In genomic region chr22:42662114-42663021, GRCh38 we compare ENCODE assay signal across 7 cellular contexts. TPM values are rescaled to one million over a fixed set of nuclear protein-coding genes. Genes with fewer than 3 reads are reported as not detected.
DNase-seq lines count a peak whose midpoint lies in the region; ATAC-seq and TF ChIP-seq lines count a peak whose summit lies in the region.

No MANE protein-coding gene starts in this region.

- H3K9me3 Mint-ChIP-seq in IgD-negative memory B cell: no peaks in the 10 kb centered on the region
- no peaks in the 10 kb centered on the region for H3K9me3 Mint-ChIP-seq in T-cell

- H3K27ac Mint-ChIP-seq in IgD-negative memory B cell (peak overlapping the region in 1 of 3 donors; percentile 52), T-cell (no peak overlapping the region)

- H3K4me1 Mint-ChIP-seq in IgD-negative memory B cell: peaks cover 18 to 23% (median 23%) of the 10 kb centered on the region in 3 donors
- H3K4me1 Mint-ChIP-seq in T-cell: peaks cover 0 to 5% (median 0%) of the 10 kb centered on the region in 3 donors

- H3K27me3 Mint-ChIP-seq in IgD-negative memory B cell (no peaks in the 10 kb centered on the region), T-cell (peaks cover 0 to 2% of the 10 kb centered on the region in 2 donors)

- H3K9me2 ChIP-seq in hepatocyte (replicated peaks; ENCODE audit: insufficient read depth): no peaks in the 10 kb centered on the region

- H2AFZ ChIP-seq in hepatocyte: peak overlapping the region; percentile 69

- H3K4me1 ChIP-seq in hepatocyte (ENCODE audit: insufficient read depth): no peaks in the 10 kb centered on the region

- ATAC-seq in T-cell (replicated peaks in 1 of 4): peak; percentile 87 to 92 (median 90)

- no peaks in the 10 kb centered on the region for H3K79me2 ChIP-seq in hepatocyte

- H3K36me3 Mint-ChIP-seq in IgD-negative memory B cell (no peaks in the 10 kb centered on the region), T-cell (no peaks in the 10 kb centered on the region)

- peak overlapping the region; percentile 97 for H3K4me2 ChIP-seq in hepatocyte

- H3K27ac ChIP-seq in hepatocyte: no peak overlapping the region

- no peaks in the 10 kb centered on the region for H4K20me1 ChIP-seq in hepatocyte (ENCODE audit: insufficient read depth, poor library complexity, severe bottlenecking)

- whole genome bisulfite sequencing in hepatocyte (ENCODE audit: low lambda C conversion rate, missing lambda C conversion rate): 14% methylated on average over 34 of the region's 74 CpGs

- peak overlapping the region; percentile 55 to 85 (median 72) for H3K4me3 Mint-ChIP-seq in IgD-negative memory B cell
- H3K4me3 Mint-ChIP-seq in T-cell: peak overlapping the region; percentile 63 to 68 (median 65)

- TF ChIP-seq CTCF in GM12864 (IDR thresholded peaks at IDR 0.05; ENCODE audit: low read depth, low read length, missing control alignments): peak; percentile 82
- peak; percentile 85 for TF ChIP-seq CTCF in hepatocyte (IDR thresholded peaks at IDR 0.05; ENCODE audit: poor library complexity)
- peak; percentile 81 for TF ChIP-seq CTCF in retinal pigment epithelial cell (conservative IDR thresholded peaks at IDR 0.05; ENCODE audit: low read depth, low read length)

- no peaks in the 10 kb centered on the region for H3K27me3 ChIP-seq in hepatocyte

- H3K4me3 ChIP-seq in GM12864 (ENCODE audit: low read depth, low read length) (peak overlapping the region; percentile 69), hepatocyte (peak overlapping the region; percentile 47), retinal pigment epithelial cell (ENCODE audit: low read length) (peak overlapping the region; percentile 58)

- POLR2A ChIA-PET in T-cell (lab: Charles Lee): no interaction called here

- CTCF ChIA-PET in T-cell (lab: Charles Lee): no interaction called here

- H3K36me3 ChIP-seq in hepatocyte (replicated peaks; ENCODE audit: insufficient read depth, low read depth): no peaks in the 10 kb centered on the region

- no peaks in the 10 kb centered on the region for H3K9me3 ChIP-seq in hepatocyte (ENCODE audit: low read depth)

- DNase-seq in GM12864 (ENCODE audit: low read depth) (no peak), T-cell (peak; percentile 45 to 82 (median 72)), amniotic stem cell (lab: John Stamatoyannopoulos, UW) (peak; percentile 40), hepatocyte (ENCODE audit: low spot score) (peak; percentile 90), retinal pigment epithelial cell (ENCODE audit: low read depth) (no peak), A172 (ENCODE audit: low spot score) (no peak)

RNA-seq across cellular contexts. Expression of gene CYB5R3, which starts 13.2 kb away (rescaled TPM):
- polyA plus RNA-seq in IgD-negative memory B cell (138 TPM), hepatocyte (407 and 438 TPM in 2 replicates)
- total RNA-seq in T-cell (10 to 100 TPM; 40.8 to 58.6 (median 51.0) TPM), hepatocyte (119 and 136 TPM in 2 replicates)
- 45.9 and 57.1 TPM in 2 replicates for total RNA-seq in A172 (2014; rRNA removed; shearing (Covaris generic))

RNA-seq across cellular contexts. Expression of gene ATP5MGL, which starts 22.0 kb away (rescaled TPM):
- 0.51 TPM for polyA plus RNA-seq in IgD-negative memory B cell
- 1 to 10 TPM in 4 of 5 donors, under 1 TPM in 1; 0.79 to 5.0 (median 1.8) TPM for total RNA-seq in T-cell
- 0.33 TPM in 1 of 2 replicates, not detected in the other for total RNA-seq in hepatocyte
- 0.60 TPM in 1 of 2 replicates, not detected in the other for polyA plus RNA-seq in hepatocyte
- not detected in 2 replicates for total RNA-seq in A172 (2014; rRNA removed; shearing (Covaris generic))

RNA-seq across cellular contexts. Expression of gene POLDIP3, which starts 47.7 kb away (rescaled TPM):
- polyA plus RNA-seq in IgD-negative memory B cell (78.2 TPM), hepatocyte (39.4 and 40.3 TPM in 2 replicates)
- total RNA-seq in T-cell (10 to 100 TPM; 66.5 to 83.8 (median 81.0) TPM), hepatocyte (31.4 and 39.2 TPM in 2 replicates)
- total RNA-seq in A172 (2014; rRNA removed; shearing (Covaris generic)): 28.5 and 30.6 TPM in 2 replicates

RNA-seq across cellular contexts. Expression of gene A4GALT, which starts 58.3 kb away (rescaled TPM):
- polyA plus RNA-seq in IgD-negative memory B cell (not detected), hepatocyte (2.2 and 5.8 TPM in 2 replicates)
- total RNA-seq in T-cell (under 1 TPM in 3 of 5 donors, not detected in 2; 0.26 to 0.60 (median 0.46) TPM), hepatocyte (3.3 and 4.4 TPM in 2 replicates)
- 1.8 and 3.4 TPM in 2 replicates for total RNA-seq in A172 (2014; rRNA removed; shearing (Covaris generic))

Comparison
In these comparisons a context has a peak if more than half of its experiments do, and no peak if none do; other contexts are left out.
1. DNase-seq: peak in T-cell (34 of 34), amniotic stem cell (single experiment) and hepatocyte (single experiment); none in GM12864 (single experiment), retinal pigment epithelial cell (single experiment) and A172 (single experiment).
2. Peak in every context shown above with its lines, with median percentiles within 50 percentile points of each other: H3K4me3 ChIP-seq and CTCF ChIP-seq.